In genomic region chr1:76138217-76138616, GRCh38 we compare ENCODE assay signal across 18 cellular contexts.
DNase-seq lines count a peak whose midpoint lies in the region; ATAC-seq, FAIRE-seq and TF ChIP-seq lines count a peak whose summit lies in the region.
"Had no signal": no experiment of that assay in that cellular context is flagged by ENCODE, and none has a peak within 500 bp of the region (broad histone marks: within the 10 kb centered on the region; RNA-seq: fewer than 3 reads in every experiment).

No MANE protein-coding gene starts in this region.

- no peaks in the 10 kb centered on the region for H3K27me3 ChIP-seq in liver (ENCODE audit: control insufficient read depth in 4 of 4, insufficient read depth in 4 of 4, low read length in 3 of 4)
- H3K27me3 ChIP-seq in HepG2 (ENCODE audit: control insufficient read depth in 1 of 2, insufficient read depth in 2 of 2, low read length in 2 of 2) = no peaks in the 10 kb centered on the region; a peak in 1 of 5 replicates
- H3K27me3 ChIP-seq in gastrocnemius medialis = no peaks in the 10 kb centered on the region
- no peaks in the 10 kb centered on the region for H3K27me3 ChIP-seq in aorta (ENCODE audit: control insufficient read depth in 1 of 2, insufficient read depth in 2 of 2, low read length in 1 of 2)
- H3K27me3 ChIP-seq: BLaER1 treated with 17β-estradiol and CSF1 and Interleukin-3, amounts not matched to agents 10 nM and 100 nM; MG63 had no signal

- in situ Hi-C loops in HepG2 (cut with HindIII; ENCODE audit: extremely low pct_ligation_motif_present, low pct_unique_long_range_greater_than_20kb) (no loop called here), gastrocnemius medialis (cut with MboI; ENCODE audit: low sequenced_read_pairs in 4 of 4) (no loop called here)

- DNase-seq in HepG2 (ENCODE audit: low spot score) = no peak
- no peak for DNase-seq in left colon
- no peak for DNase-seq in gastrocnemius medialis
- no peak for DNase-seq in aorta
- DNase-seq in posterior vena cava (ENCODE audit: low spot score) = no peak
- DNase-seq in germinal center (ENCODE audit: low spot score) = no peak
- no peak for DNase-seq in naive thymus-derived CD8-positive, alpha-beta T cell
- DNase-seq: 8988T, GOT3, MG63, NCI-H1105 treated with DMSO at 0.1 percent for 48 hours, NCI-H187 treated with DMSO at 0.1 percent for 48 hours, NCI-H2171, NCI-H446 treated with DMSO at 0.1 percent for 48 hours, NCI-H748 treated with DMSO at 0.1 percent for 48 hours had no signal

- no peaks in the 10 kb centered on the region for H3K9me3 Mint-ChIP-seq in naive thymus-derived CD8-positive, alpha-beta T cell

- BruUV-seq in HepG2 (replicated peaks; lab: Mats Ljungman, UMichigan) = no TSS peak

- intact Hi-C loops in HepG2 (cut with micrococcal nuclease; ENCODE audit: unreplicated experiment) (no loop called here), left colon (cut with DNase I, micrococcal nuclease) (no loop called here), gastrocnemius medialis (cut with DNase I; ENCODE audit: low total_unique reads) (loop anchor here (5.0 kb wide), 1 partner anchor 61 kb away; no protein-coding TSS in a partner anchor), aorta (cut with DNase I) (no loop called here), posterior vena cava (cut with DNase I) (no loop called here)

- no peak overlapping the region for H3K27ac ChIP-seq in liver (ENCODE audit: low read depth in 1 of 2, low read length in 2 of 2)
- no peak overlapping the region for H3K27ac ChIP-seq in HepG2 (ENCODE audit: extremely low read length, insufficient read depth, low read length)
- H3K27ac ChIP-seq in gastrocnemius medialis = peak overlapping the region; percentile 52 to 76 (median 72)
- H3K27ac ChIP-seq in aorta (ENCODE audit: low read depth in 1 of 2, low read length in 2 of 2) = no peak overlapping the region
- H3K27ac ChIP-seq: BLaER1 treated with 17β-estradiol and CSF1 and Interleukin-3, amounts not matched to agents 10 nM and 100 nM had no signal

- H3K4me1 Mint-ChIP-seq in naive thymus-derived CD8-positive, alpha-beta T cell = peaks cover 5 to 10% (median 8%) of the 10 kb centered on the region in 4 donors

- H3K79me2 ChIP-seq in HepG2 (ENCODE audit: insufficient read depth, low read length) = no peaks in the 10 kb centered on the region

- H3K27ac Mint-ChIP-seq in naive thymus-derived CD8-positive, alpha-beta T cell = no peak overlapping the region

- H3K9ac ChIP-seq in liver (ENCODE audit: low read depth in 1 of 2, low read length in 2 of 2) = no peak overlapping the region
- no peak overlapping the region for H3K9ac ChIP-seq in HepG2 (ENCODE audit: insufficient read depth, low read depth, low read length)
- H3K9ac ChIP-seq: BLaER1 treated with 17β-estradiol and CSF1 and Interleukin-3, amounts not matched to agents 10 nM and 100 nM had no signal

- H3K4me3 Mint-ChIP-seq in naive thymus-derived CD8-positive, alpha-beta T cell = no peak overlapping the region

- TF ChIP-seq POLR2A in HepG2 (IDR thresholded peaks at IDR 0.05; ENCODE audit: insufficient read depth in 1 of 2, low read depth in 2 of 2, low read length in 2 of 2) (no peak), gastrocnemius medialis (IDR thresholded peaks at IDR 0.05) (peak; percentile 20 to 60)

- POLR2A ChIA-PET in HepG2 (lab: Yijun Ruan, JAX) = no interaction called here
- POLR2A ChIA-PET in naive thymus-derived CD8-positive, alpha-beta T cell (lab: Charles Lee) = interaction anchor here (0.8 kb wide), 1 partner anchor 1593 kb away, joined by 4 read pairs; no protein-coding TSS in a partner anchor

- no peaks in the 10 kb centered on the region for H3K4me1 ChIP-seq in liver (ENCODE audit: control insufficient read depth in 4 of 4, insufficient read depth in 4 of 4, low read length in 3 of 4)
- H3K4me1 ChIP-seq in HepG2 (ENCODE audit: insufficient read depth, low read length) = no peaks in the 10 kb centered on the region
- peaks cover 0 to 6% of the 10 kb centered on the region in 2 donors for H3K4me1 ChIP-seq in gastrocnemius medialis
- H3K4me1 ChIP-seq in aorta (ENCODE audit: control insufficient read depth in 1 of 2, insufficient read depth in 2 of 2, low read length in 2 of 2) = no peaks in the 10 kb centered on the region

- 68% methylated on average over 1 of the region's 1 CpG for WGBS in liver
- WGBS in HepG2 (ENCODE audit: low lambda C conversion rate) = 0% methylated on average over 1 of the region's 1 CpG
- 91 to 97% methylated on average over 1 of the region's 1 CpG for WGBS in aorta, 2 donors

- TF ChIP-seq EP300 in HepG2 (IDR thresholded peaks at IDR 0.05; ENCODE audit: low read depth in 2 of 2, low read length in 2 of 2) = no peak
- TF ChIP-seq EP300 in HepG2 (CRISPR knock-in tag; IDR thresholded peaks at IDR 0.05; ENCODE audit: borderline replicate concordance) = no peak

- TF ChIP-seq CTCF in liver (IDR thresholded peaks at IDR 0.05; ENCODE audit: low read depth, low read length, missing input control) (no peak), HepG2 (CRISPR knock-in tag; IDR thresholded peaks at IDR 0.05) (no peak), gastrocnemius medialis (IDR thresholded peaks at IDR 0.05 in 4 of 5, conservative IDR thresholded peaks at IDR 0.05 in 1 of 5) (no peak)

- ATAC-seq in HepG2 (no peak), left colon (peak; percentile 56), gastrocnemius medialis (peak; percentile 70 to 72), aorta (ENCODE audit: low FRiP score) (peak; percentile 47)
- no peak for ATAC-seq in naive thymus-derived CD8-positive, alpha-beta T cell
- ATAC-seq: Panc1 had no signal

- H3K4me3 ChIP-seq in liver (ENCODE audit: low read depth in 1 of 3, low read length in 3 of 3) (no peak overlapping the region), HepG2 (replicated peaks in 1 of 3; ENCODE audit: insufficient read depth in 1 of 3, low read depth in 2 of 3, low read length in 3 of 3) (no peak overlapping the region), gastrocnemius medialis (no peak overlapping the region), aorta (ENCODE audit: low read length in 2 of 2) (no peak overlapping the region)
- H3K4me3 ChIP-seq: BLaER1 treated with 17β-estradiol and CSF1 and Interleukin-3, amounts not matched to agents 10 nM and 100 nM; MG63 had no signal

- TF ChIP-seq RAD21 in liver (IDR thresholded peaks at IDR 0.05) (no peak), HepG2 (CRISPR knock-in tag; IDR thresholded peaks at IDR 0.05) (no peak)

- CTCF ChIA-PET in HepG2 (lab: Yijun Ruan, JAX; ENCODE audit: low intra/inter-chr PET ratio, low total read pairs) = no interaction called here

- no peak for FAIRE-seq in HepG2 (lab: Jason Lieb, UNC)

- no peaks in the 10 kb centered on the region for H3K36me3 ChIP-seq in liver (ENCODE audit: control insufficient read depth in 4 of 4, insufficient read depth in 3 of 4, low read depth in 1 of 4, low read length in 3 of 4)
- no peaks in the 10 kb centered on the region for H3K36me3 ChIP-seq in HepG2 (replicated peaks in 1 of 2; ENCODE audit: control insufficient read depth in 1 of 2, insufficient read depth in 2 of 2, low read length in 2 of 2)
- H3K36me3 ChIP-seq in gastrocnemius medialis = no peaks in the 10 kb centered on the region
- H3K36me3 ChIP-seq in aorta (ENCODE audit: control insufficient read depth in 1 of 2, insufficient read depth in 2 of 2, low read length in 1 of 2) = no peaks in the 10 kb centered on the region
- H3K36me3 ChIP-seq: BLaER1 treated with 17β-estradiol and CSF1 and Interleukin-3, amounts not matched to agents 10 nM and 100 nM; MG63 had no signal

- H4K20me1 ChIP-seq in HepG2 (ENCODE audit: insufficient read depth, low read length) = no peaks in the 10 kb centered on the region

- no peak overlapping the region for H3K4me2 ChIP-seq in HepG2 (ENCODE audit: low read depth, low read length)

- H3K9me3 ChIP-seq in liver (ENCODE audit: control insufficient read depth in 4 of 4, low read length in 3 of 4) (no peaks in the 10 kb centered on the region), HepG2 (ENCODE audit: low read length) (no peaks in the 10 kb centered on the region), gastrocnemius medialis (no peaks in the 10 kb centered on the region), aorta (ENCODE audit: control insufficient read depth, low read length) (no peaks in the 10 kb centered on the region)
- H3K9me3 ChIP-seq: BLaER1 treated with 17β-estradiol and CSF1 and Interleukin-3, amounts not matched to agents 10 nM and 100 nM; MG63 had no signal

- H3K36me3 Mint-ChIP-seq in naive thymus-derived CD8-positive, alpha-beta T cell = no peaks in the 10 kb centered on the region

- H2AFZ ChIP-seq in HepG2 (ENCODE audit: low read length) = no peak overlapping the region

- no peaks in the 10 kb centered on the region for H3K27me3 Mint-ChIP-seq in naive thymus-derived CD8-positive, alpha-beta T cell

TF ChIP-seq in liver, 16 proteins besides CTCF, POLR2A, EP300 and RAD21:
- TF ChIP-seq HNF4A (conservative IDR thresholded peaks at IDR 0.05) (no peak), NR2F2 (IDR thresholded peaks at IDR 0.05) (peak; percentile 95), HNF4G (IDR thresholded peaks at IDR 0.05) (no peak), FOXA1 (IDR thresholded peaks at IDR 0.05) (no peak), SP1 (IDR thresholded peaks at IDR 0.05) (peak; percentile 64), MAX (IDR thresholded peaks at IDR 0.05) (no peak), TAF1 (conservative IDR thresholded peaks at IDR 0.05) (no peak)

TF ChIP-seq in HepG2, 621 proteins besides CTCF, POLR2A, EP300 and RAD21:
- TF ChIP-seq ZNF605 (CRISPR knock-in tag; IDR thresholded peaks at IDR 0.05) = no peak
- TF ChIP-seq, protein P1, sequence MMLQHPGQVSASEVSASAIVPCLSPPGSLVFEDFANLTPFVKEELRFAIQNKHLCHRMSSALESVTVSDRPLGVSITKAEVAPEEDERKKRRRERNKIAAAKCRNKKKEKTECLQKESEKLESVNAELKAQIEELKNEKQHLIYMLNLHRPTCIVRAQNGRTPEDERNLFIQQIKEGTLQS (CRISPR knock-in tag; IDR thresholded peaks at IDR 0.05) = no peak

Comparison
In these comparisons a context has a peak if more than half of its experiments do, and no peak if none do; other contexts are left out.
1. H3K27ac ChIP-seq: peak in gastrocnemius medialis (4 of 4); none in liver (0 of 2), HepG2 (single experiment) and aorta (0 of 2).
2. ATAC-seq: peak in left colon (single experiment), gastrocnemius medialis (2 of 2) and aorta (single experiment); none in HepG2 (single experiment) and naive thymus-derived CD8-positive, alpha-beta T cell (0 of 2).
3. POLR2A ChIP-seq: peak in gastrocnemius medialis (2 of 2); none in HepG2 (0 of 2).